ENCODE assay signal across 26 cellular contexts in the genomic region with DNA sequence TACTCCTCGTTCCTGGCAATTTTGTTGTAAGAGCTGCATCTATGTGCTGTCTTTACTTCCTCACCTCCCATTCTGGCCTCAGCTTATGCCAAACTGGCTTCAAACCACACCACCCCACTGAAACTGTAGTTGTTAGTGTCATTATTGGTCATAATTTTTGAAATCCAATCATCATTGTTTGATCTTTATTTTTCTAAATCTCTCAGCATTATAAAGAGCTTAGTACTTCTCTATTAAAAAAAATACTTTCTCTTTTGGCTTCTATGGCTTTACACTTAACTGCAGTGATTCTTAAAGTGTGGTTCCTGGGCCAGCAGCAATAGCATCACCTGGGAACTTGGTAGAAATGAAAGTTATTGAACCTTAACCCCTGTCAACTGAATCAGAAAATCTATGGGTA.
DNase-seq lines count a peak whose midpoint lies in the region; ATAC-seq and TF ChIP-seq lines count a peak whose summit lies in the region.
"Had no signal": no experiment of that assay in that cellular context is flagged by ENCODE, and none has a peak within 500 bp of the region (broad histone marks: within the 10 kb centered on the region; RNA-seq: fewer than 3 reads in every experiment).

No MANE protein-coding gene starts in this region.

- peaks cover 5 to 8% of the 10 kb centered on the region in 2 donors for H3K4me1 Mint-ChIP-seq in natural killer cell treated with Interleukin-12 subunit alpha and Interleukin-12 subunit beta and Interleukin-15 and Interleukin-18, amount 100 ng/mL, for 72 hours (ENCODE audit: low read depth in 2 of 2)
- no peaks in the 10 kb centered on the region for H3K4me1 Mint-ChIP-seq in natural killer cell
- peaks cover 10% of the 10 kb centered on the region for H3K4me1 Mint-ChIP-seq in stimulated activated naive CD8-positive, alpha-beta T cell treated with anti-CD3 and anti-CD28 coated beads, Interleukin-15, amount 100 ng/mL, for 72 hours

- intact Hi-C loops in natural killer cell (cut with micrococcal nuclease): no loop called here

- no peaks in the 10 kb centered on the region for H3K36me3 Mint-ChIP-seq in natural killer cell treated with Interleukin-12 subunit alpha and Interleukin-12 subunit beta and Interleukin-15 and Interleukin-18, amount 100 ng/mL, for 72 hours
- H3K36me3 Mint-ChIP-seq in natural killer cell: no peaks in the 10 kb centered on the region

- no peak for DNase-seq in natural killer cell treated with Interleukin-12 subunit alpha and Interleukin-12 subunit beta and Interleukin-15 and Interleukin-18, amount 100 ng/mL, for 72 hours (ENCODE audit: low spot score)
- DNase-seq in natural killer cell (no peak), NCI-H82 treated with DMSO at 0.1 percent for 48 hours (lab: John Stamatoyannopoulos, UW; ENCODE audit: unreplicated experiment) (no peak), NCI-H2107 (lab: John Stamatoyannopoulos, UW) (no peak)
- peak in 1 of 2 donors; percentile 11 for DNase-seq in stimulated activated naive CD8-positive, alpha-beta T cell treated with anti-CD3 and anti-CD28 coated beads, Interleukin-15, amount 100 ng/mL, for 72 hours
- DNase-seq: activated CD8-positive, alpha-beta T cell treated with anti-CD3 and anti-CD28 coated beads for 36 hours; activated naive CD4-positive, alpha-beta T cell treated with anti-CD3 and anti-CD28 coated beads, Interleukin-2, amount 50 U/mL, for 16 hours; activated T-cell treated with anti-CD3 and anti-CD28 coated beads, Interleukin-2, amount 50 U/mL, for 1 hour; aorta; BE2C; H7; lower lobe of right lung; MV-4-11; NCI-H1694 treated with DMSO at 0.1 percent for 48 hours; NCI-H774; OCI-M1; small intestine; stimulated activated CD4-positive, alpha-beta T cell treated with anti-CD3 and anti-CD28 coated beads, Interleukin-4, amount 100 ng/mL, for 24 hours; SW 1271; upper lobe of left lung had no signal

- peak overlapping the region; percentile 18 for H3K4me3 Mint-ChIP-seq in natural killer cell treated with Interleukin-12 subunit alpha and Interleukin-12 subunit beta and Interleukin-15 and Interleukin-18, amount 100 ng/mL, for 72 hours
- no peak overlapping the region for H3K4me3 Mint-ChIP-seq in natural killer cell
- H3K4me3 Mint-ChIP-seq in stimulated activated naive CD8-positive, alpha-beta T cell treated with anti-CD3 and anti-CD28 coated beads, Interleukin-15, amount 100 ng/mL, for 72 hours: no peak overlapping the region
- H3K4me3 Mint-ChIP-seq: activated CD8-positive, alpha-beta T cell treated with anti-CD3 and anti-CD28 coated beads for 36 hours; dendritic cell treated with granulocyte-macrophage colony-stimulating factor and Interleukin-4, amounts not matched to agents 40 ng/mL and 50 ng/mL, for 4 days had no signal

- no peak overlapping the region for H3K27ac Mint-ChIP-seq in natural killer cell treated with Interleukin-12 subunit alpha and Interleukin-12 subunit beta and Interleukin-15 and Interleukin-18, amount 100 ng/mL, for 72 hours
- H3K27ac Mint-ChIP-seq in natural killer cell: no peak overlapping the region
- H3K27ac Mint-ChIP-seq in stimulated activated naive CD8-positive, alpha-beta T cell treated with anti-CD3 and anti-CD28 coated beads, Interleukin-15, amount 100 ng/mL, for 72 hours: peak overlapping the region in 1 of 2 donors; percentile 90
- H3K27ac Mint-ChIP-seq: activated CD8-positive, alpha-beta T cell treated with anti-CD3 and anti-CD28 coated beads for 36 hours; dendritic cell treated with granulocyte-macrophage colony-stimulating factor and Interleukin-4, amounts not matched to agents 40 ng/mL and 50 ng/mL, for 4 days had no signal

- ATAC-seq in natural killer cell treated with Interleukin-12 subunit alpha and Interleukin-12 subunit beta and Interleukin-15 and Interleukin-18, amount 100 ng/mL, for 72 hours: peak in 1 of 2 donors; percentile 9
- ATAC-seq in natural killer cell: no peak
- peak; percentile 59 for ATAC-seq in GM19463 (IDR thresholded peaks at IDR 0.05; ENCODE audit: unreplicated experiment)
- ATAC-seq in HG03095 (IDR thresholded peaks at IDR 0.05; ENCODE audit: unreplicated experiment): peak; percentile 30
- ATAC-seq in stimulated activated naive CD8-positive, alpha-beta T cell treated with anti-CD3 and anti-CD28 coated beads, Interleukin-15, amount 100 ng/mL, for 72 hours: peak; percentile 80
- no peak for ATAC-seq in HG02938 (IDR thresholded peaks at IDR 0.05; ENCODE audit: unreplicated experiment)
- ATAC-seq: A549; activated CD8-positive, alpha-beta T cell treated with anti-CD3 and anti-CD28 coated beads for 36 hours; lower lobe of right lung; Right ventricle myocardium inferior had no signal

- no peaks in the 10 kb centered on the region for H3K9me3 Mint-ChIP-seq in natural killer cell treated with Interleukin-12 subunit alpha and Interleukin-12 subunit beta and Interleukin-15 and Interleukin-18, amount 100 ng/mL, for 72 hours
- H3K9me3 Mint-ChIP-seq in natural killer cell: no peaks in the 10 kb centered on the region
- H3K9me3 Mint-ChIP-seq in stimulated activated naive CD8-positive, alpha-beta T cell treated with anti-CD3 and anti-CD28 coated beads, Interleukin-15, amount 100 ng/mL, for 72 hours: no peaks in the 10 kb centered on the region
- H3K9me3 Mint-ChIP-seq: activated CD8-positive, alpha-beta T cell treated with anti-CD3 and anti-CD28 coated beads for 36 hours had no signal

- TF ChIP-seq CTCF in natural killer cell (IDR thresholded peaks at IDR 0.05): no peak

- H3K27me3 Mint-ChIP-seq in natural killer cell treated with Interleukin-12 subunit alpha and Interleukin-12 subunit beta and Interleukin-15 and Interleukin-18, amount 100 ng/mL, for 72 hours: peaks cover 10 to 40% of the 10 kb centered on the region in 2 donors
- peaks cover 9 to 34% of the 10 kb centered on the region in 2 donors for H3K27me3 Mint-ChIP-seq in natural killer cell (ENCODE audit: low read depth in 2 of 2)
- peaks cover 6% of the 10 kb centered on the region for H3K27me3 Mint-ChIP-seq in stimulated activated naive CD8-positive, alpha-beta T cell treated with anti-CD3 and anti-CD28 coated beads, Interleukin-15, amount 100 ng/mL, for 72 hours
- H3K27me3 Mint-ChIP-seq: activated CD8-positive, alpha-beta T cell treated with anti-CD3 and anti-CD28 coated beads for 36 hours; dendritic cell treated with granulocyte-macrophage colony-stimulating factor and Interleukin-4, amounts not matched to agents 40 ng/mL and 50 ng/mL, for 4 days had no signal

Comparison
In these comparisons a context has a peak if more than half of its experiments do, and no peak if none do; other contexts are left out.
1. ATAC-seq: peak in GM19463 (single experiment), HG03095 (single experiment) and stimulated activated naive CD8-positive, alpha-beta T cell treated with anti-CD3 and anti-CD28 coated beads, Interleukin-15, amount 100 ng/mL, for 72 hours (single experiment); none in natural killer cell (0 of 3) and HG02938 (single experiment).